Comparison of ENCODE assay signal across 6 cellular contexts in genomic region chr10:103722632-103723031, GRCh38.
"Had no signal": no experiment of that assay in that cellular context is flagged by ENCODE, and none has a peak within 500 bp of the region (broad histone marks: within the 10 kb centered on the region; RNA-seq: fewer than 3 reads in every experiment).

No MANE protein-coding gene starts in this region.

- ATAC-seq: HCT116 had no signal

- H2AFZ ChIP-seq: GM23248 had no signal

- H3K4me3 ChIP-seq: GM23248, HAP-1 had no signal

- DNase-seq: GM23248, GOT3, H7, KBM-7 had no signal

- H3K4me1 ChIP-seq: HAP-1 had no signal

- H3K9me3 ChIP-seq: HAP-1 had no signal

- H3K9ac ChIP-seq: GM23248 had no signal

- H3K36me3 ChIP-seq: HAP-1 had no signal

- H3K27ac ChIP-seq: GM23248 had no signal
